ENCODE assay signal across 11 cellular contexts in genomic region chr14:106848330-106849121, GRCh38.
DNase-seq lines count a peak whose midpoint lies in the region; ATAC-seq, FAIRE-seq and TF ChIP-seq lines count a peak whose summit lies in the region.
"Had no signal": no experiment of that assay in that cellular context is flagged by ENCODE, and none has a peak within 500 bp of the region (broad histone marks: within the 10 kb centered on the region; RNA-seq: fewer than 3 reads in every experiment).

No MANE protein-coding gene starts in this region.

- FAIRE-seq in GM12891 (lab: Jason Lieb, UNC), result peak; percentile 86
- FAIRE-seq: astrocyte had no signal

- DNase-seq in GM12891 (ENCODE audit: insufficient read length, low spot score) (no peak), NCI-H460 (ENCODE audit: extremely low read depth, low read depth) (peak; percentile 26), epithelial cell of proximal tubule (ENCODE audit: low read depth) (peak; percentile 82), MM.1S (no peak), NCI-H69 (lab: John Stamatoyannopoulos, UW) (no peak)
- DNase-seq: NCI-H146 had no signal

- H3K9ac ChIP-seq in BLaER1 (peak overlapping the region; percentile 85), MM.1S (ENCODE audit: low read length) (no peak overlapping the region)

- H2AFZ ChIP-seq in MM.1S (ENCODE audit: low read length), result no peak overlapping the region

- H3K36me3 ChIP-seq in BLaER1, result peaks cover 13% of the 10 kb centered on the region
- no peaks in the 10 kb centered on the region for H3K36me3 ChIP-seq in MM.1S (replicated peaks; ENCODE audit: insufficient read depth, low read length)

- H3K4me2 ChIP-seq in BLaER1 (peak overlapping the region; percentile 93), MM.1S (ENCODE audit: low read depth, low read length) (no peak overlapping the region)

- H3K27ac ChIP-seq in BLaER1, result peak overlapping the region; percentile 99
- no peak overlapping the region for H3K27ac ChIP-seq in MM.1S (ENCODE audit: low read length)

- H3K9me2 ChIP-seq in MM.1S (replicated peaks; ENCODE audit: insufficient read depth, low read length), result no peaks in the 10 kb centered on the region

- H4K20me1 ChIP-seq in BLaER1 (no peaks in the 10 kb centered on the region), MM.1S (ENCODE audit: insufficient read depth, low read length) (no peaks in the 10 kb centered on the region)

- H3K4me3 ChIP-seq in BLaER1, result peak overlapping the region; percentile 79
- no peak overlapping the region for H3K4me3 ChIP-seq in epithelial cell of proximal tubule (ENCODE audit: low read depth, low read length)
- no peak overlapping the region for H3K4me3 ChIP-seq in MM.1S (ENCODE audit: low read length)

- no peak for TF ChIP-seq POLR2A in GM12891 (IDR thresholded peaks at IDR 0.05; ENCODE audit: low read depth, low read length)

- peak; percentile 73 for TF ChIP-seq CTCF in epithelial cell of proximal tubule (conservative IDR thresholded peaks at IDR 0.05; ENCODE audit: low read depth, low read length)
- no peak for TF ChIP-seq CTCF in MM.1S (IDR thresholded peaks at IDR 0.05; ENCODE audit: low read length)

- no peak for ATAC-seq in GM19395 (IDR thresholded peaks at IDR 0.05; ENCODE audit: unreplicated experiment)
- no peak for ATAC-seq in GM21737 (IDR thresholded peaks at IDR 0.05; ENCODE audit: unreplicated experiment)
- ATAC-seq: naive thymus-derived CD8-positive, alpha-beta T cell had no signal

- no peaks in the 10 kb centered on the region for H3K27me3 ChIP-seq in BLaER1
- H3K27me3 ChIP-seq in MM.1S (replicated peaks; ENCODE audit: insufficient read depth, low read length), result peaks cover 67% of the 10 kb centered on the region

- H3K9me3 ChIP-seq in BLaER1 (no peaks in the 10 kb centered on the region), MM.1S (replicated peaks; ENCODE audit: insufficient read depth, low read length) (no peaks in the 10 kb centered on the region)

- no peaks in the 10 kb centered on the region for H3K79me2 ChIP-seq in MM.1S (ENCODE audit: low read length)

- H3K4me1 ChIP-seq in BLaER1, result peaks cover 66% of the 10 kb centered on the region
- H3K4me1 ChIP-seq in MM.1S (ENCODE audit: low read length), result no peaks in the 10 kb centered on the region

- H3F3A ChIP-seq in MM.1S (ENCODE audit: insufficient read depth, low read length), result no peaks in the 10 kb centered on the region; the same call in 1 of the 2 replicates

TF ChIP-seq in GM12891, 5 proteins besides CTCF, POLR2A, EP300 and RAD21:
- TF ChIP-seq PAX5 (IDR thresholded peaks at IDR 0.05; ENCODE audit: insufficient read depth, low read length, severe bottlenecking) (no peak), SPI1 (IDR thresholded peaks at IDR 0.05; ENCODE audit: low read depth, low read length) (peak; percentile 51; the same call in 1 of the 2 replicates)
TF ChIP-seq in GM12891: peak in this region for 1.

Comparison
In these comparisons a context has a peak if more than half of its experiments do, and no peak if none do; other contexts are left out.
1. DNase-seq: peak in NCI-H460 (single experiment) and epithelial cell of proximal tubule (single experiment); none in GM12891 (single experiment), MM.1S (single experiment) and NCI-H69 (single experiment).